8 cellular contexts compared by ENCODE assay signal in genomic region chr1:20507248-20507563, GRCh38. TPM values are rescaled to one million over a fixed set of nuclear protein-coding genes. Genes with fewer than 3 reads are reported as not detected.
DNase-seq lines count a peak whose midpoint lies in the region; ATAC-seq and TF ChIP-seq lines count a peak whose summit lies in the region.

No MANE protein-coding gene starts in this region.

- DNase-seq in cardiac muscle cell (ENCODE audit: low read depth in 1 of 2, low spot score in 1 of 2) (no peak), Right ventricle myocardium inferior (ENCODE audit: missing footprints) (no peak), Panc1 (ENCODE audit: low read depth, low spot score) (no peak), fibroblast of mammary gland (ENCODE audit: low read depth) (no peak), retinal pigment epithelial cell (ENCODE audit: low read depth) (no peak), Kasumi-1 (lab: John Stamatoyannopoulos, UW) (no peak), HT-29 (ENCODE audit: low spot score) (no peak)

- intact Hi-C loops in Right ventricle myocardium inferior (cut with DNase I) = no loop called here
- intact Hi-C loops in Panc1 (cut with micrococcal nuclease; ENCODE audit: unreplicated experiment) = no loop called here

- H3K27ac ChIP-seq in cardiac muscle cell (peak overlapping the region; percentile 82), Panc1 (ENCODE audit: low read length) (peak overlapping the region; percentile 85)

- TF ChIP-seq CTCF in cardiac muscle cell (IDR thresholded peaks at IDR 0.05; ENCODE audit: low read depth, low read length) = no peak
- no peak for TF ChIP-seq CTCF in Panc1 (IDR thresholded peaks at IDR 0.05)
- no peak for TF ChIP-seq CTCF in fibroblast of mammary gland (conservative IDR thresholded peaks at IDR 0.05; ENCODE audit: control insufficient read depth, insufficient read depth, low read depth, low read length)
- TF ChIP-seq CTCF in retinal pigment epithelial cell (conservative IDR thresholded peaks at IDR 0.05; ENCODE audit: low read depth, low read length) = no peak

- ATAC-seq in Right ventricle myocardium inferior = no peak
- ATAC-seq in Panc1 = peak; percentile 16; the same call in 1 of the 2 replicates
- ATAC-seq in HG02870 (IDR thresholded peaks at IDR 0.05; ENCODE audit: unreplicated experiment) = no peak

- H3K9me3 ChIP-seq in cardiac muscle cell (ENCODE audit: low read depth) = no peaks in the 10 kb centered on the region
- H3K9me3 ChIP-seq in Panc1 (ENCODE audit: control insufficient read depth, insufficient read depth, low read depth, low read length) = no peaks in the 10 kb centered on the region

- H3K4me3 ChIP-seq in cardiac muscle cell = peak overlapping the region; percentile 63
- H3K4me3 ChIP-seq in Panc1 (ENCODE audit: low read depth in 2 of 2, low read length in 2 of 2) = peak overlapping the region; percentile 88 to 93
- H3K4me3 ChIP-seq in fibroblast of mammary gland (ENCODE audit: control insufficient read depth, low read depth, low read length) = peak overlapping the region; percentile 94
- H3K4me3 ChIP-seq in retinal pigment epithelial cell (ENCODE audit: low read length) = peak overlapping the region; percentile 97

- H3K4me1 ChIP-seq in cardiac muscle cell (ENCODE audit: low read depth) (peaks cover 5% of the 10 kb centered on the region), Panc1 (ENCODE audit: control insufficient read depth, insufficient read depth, low read length) (peaks cover 11% of the 10 kb centered on the region; the same call in 1 of the 2 replicates)

- CTCF ChIA-PET in Panc1 (lab: Charles Lee) = interaction anchor here (1.3 kb wide), 1 partner anchor 125 kb away, joined by 5 read pairs; no protein-coding TSS in a partner anchor

- H3K27me3 ChIP-seq in cardiac muscle cell = peaks cover 32% of the 10 kb centered on the region
- H3K27me3 ChIP-seq in Panc1 (ENCODE audit: control insufficient read depth, insufficient read depth, low read length) = no peaks in the 10 kb centered on the region

- POLR2A ChIA-PET in Panc1 (lab: Charles Lee) = no interaction called here

- BruUV-seq in Panc1 (replicated peaks; lab: Mats Ljungman, UMichigan) = no TSS peak

- H3K36me3 ChIP-seq in cardiac muscle cell (peaks cover under 1% of the 10 kb centered on the region), Panc1 (ENCODE audit: control insufficient read depth, insufficient read depth, low read length) (peaks cover 5% of the 10 kb centered on the region; the same call in 1 of the 2 replicates)

- in situ Hi-C loops in Panc1 (cut with HindIII; ENCODE audit: low pct_unique_long_range_greater_than_20kb, low sequenced_read_pairs) = no loop called here

RNA-seq across cellular contexts. Expression of gene MUL1, which starts 0.7 kb away (rescaled TPM):
- total RNA-seq in cardiac muscle cell (34.4 and 38.1 TPM in 2 replicates), Right ventricle myocardium inferior (44.6 TPM), Panc1 (2021; ENCODE audit: unreplicated experiment) (39.4 TPM)
- polyA plus RNA-seq in cardiac muscle cell = 42.7 and 45.7 TPM in 2 replicates
- polyA plus RNA-seq in Panc1 (2012; ENCODE audit: insufficient read length) = 33.4 TPM
- 17.3 and 19.1 TPM in 2 replicates for total RNA-seq in HT-29 (2014; rRNA removed; shearing (Covaris generic))

RNA-seq across cellular contexts. Expression of gene CAMK2N1, which starts 21.2 kb away (rescaled TPM):
- 0.30 and 0.60 TPM in 2 replicates for total RNA-seq in cardiac muscle cell
- 1.2 and 1.4 TPM in 2 replicates for polyA plus RNA-seq in cardiac muscle cell
- 11.8 TPM for total RNA-seq in Right ventricle myocardium inferior
- total RNA-seq in Panc1 (2021; ENCODE audit: unreplicated experiment) = 4.4 TPM
- 2.9 TPM for polyA plus RNA-seq in Panc1 (2012; ENCODE audit: insufficient read length)
- total RNA-seq in HT-29 (2014; rRNA removed; shearing (Covaris generic)) = 13.9 and 17.0 TPM in 2 replicates

RNA-seq across cellular contexts. Expression of gene FAM43B, which starts 45.2 kb away (rescaled TPM):
- total RNA-seq in cardiac muscle cell (3.6 and 3.8 TPM in 2 replicates), Right ventricle myocardium inferior (4.5 TPM), Panc1 (2021; ENCODE audit: unreplicated experiment) (3.0 TPM)
- polyA plus RNA-seq in cardiac muscle cell = 3.7 and 7.6 TPM in 2 replicates
- 5.1 TPM for polyA plus RNA-seq in Panc1 (2012; ENCODE audit: insufficient read length)
- not detected in 2 replicates for total RNA-seq in HT-29 (2014; rRNA removed; shearing (Covaris generic))
